ENCODE assay signal across 15 cellular contexts in genomic region chr14:32512348-32512747, GRCh38.
DNase-seq lines count a peak whose midpoint lies in the region; ATAC-seq and TF ChIP-seq lines count a peak whose summit lies in the region.
"Had no signal": no experiment of that assay in that cellular context is flagged by ENCODE, and none has a peak within 500 bp of the region (broad histone marks: within the 10 kb centered on the region; RNA-seq: fewer than 3 reads in every experiment).

No MANE protein-coding gene starts in this region.

- H3K27me3 Mint-ChIP-seq in brain, result no peaks in the 10 kb centered on the region

- DNase-seq in left ventricle myocardium inferior (no peak), left ventricle myocardium superior (no peak), osteoblast (ENCODE audit: insufficient read length, low spot score, missing footprints) (no peak), tibial artery (no peak), erythroblast (lab: John Stamatoyannopoulos, UW) (no peak), esophagus squamous epithelium (lab: John Stamatoyannopoulos, UW) (no peak), smooth muscle cell (lab: John Stamatoyannopoulos, UW; ENCODE audit: unreplicated experiment) (no peak)
- DNase-seq: Caco-2, DMS53, Karpas-422, NCI-H1930, NCI-H2171 treated with DMSO at 0.1 percent for 48 hours, NCI-H774 had no signal

- H3K4me3 Mint-ChIP-seq in brain, result no peak overlapping the region

- TF ChIP-seq CTCF in left ventricle myocardium inferior (IDR thresholded peaks at IDR 0.05; ENCODE audit: borderline replicate concordance) (no peak), brain (conservative IDR thresholded peaks at IDR 0.05) (no peak), osteoblast (IDR thresholded peaks at IDR 0.05; ENCODE audit: extremely low read depth, low read depth, low read length) (no peak), tibial artery (IDR thresholded peaks at IDR 0.05) (no peak), esophagus squamous epithelium (IDR thresholded peaks at IDR 0.05) (no peak), smooth muscle cell (IDR thresholded peaks at IDR 0.05; ENCODE audit: borderline replicate concordance, insufficient read depth, poor library complexity, severe bottlenecking) (no peak)

- H3K9me3 ChIP-seq in left ventricle myocardium inferior (replicated peaks) (no peaks in the 10 kb centered on the region), osteoblast (ENCODE audit: low read depth, low read length) (no peaks in the 10 kb centered on the region), tibial artery (no peaks in the 10 kb centered on the region), esophagus squamous epithelium (no peaks in the 10 kb centered on the region), smooth muscle cell (replicated peaks; ENCODE audit: low read depth) (no peaks in the 10 kb centered on the region)
- H3K9me3 ChIP-seq: Caco-2 had no signal

- no peak overlapping the region for H3K9ac ChIP-seq in smooth muscle cell (ENCODE audit: low read depth)

- peak overlapping the region; percentile 25 for H2AFZ ChIP-seq in osteoblast (ENCODE audit: low read length)
- no peak overlapping the region for H2AFZ ChIP-seq in smooth muscle cell (ENCODE audit: low read depth)

- peaks cover 13% of the 10 kb centered on the region for H3F3A ChIP-seq in smooth muscle cell (ENCODE audit: low read depth)

- TF ChIP-seq POLR2A in erythroblast (IDR thresholded peaks at IDR 0.05; ENCODE audit: low read length) (no peak), esophagus squamous epithelium (IDR thresholded peaks at IDR 0.05) (no peak)

- H3K79me2 ChIP-seq in osteoblast (ENCODE audit: insufficient read depth, low read length) (no peaks in the 10 kb centered on the region), smooth muscle cell (ENCODE audit: low read depth) (no peaks in the 10 kb centered on the region)

- H3K4me1 ChIP-seq in left ventricle myocardium inferior (peaks cover 82% of the 10 kb centered on the region), osteoblast (ENCODE audit: insufficient read depth, low read length) (peaks cover 42% of the 10 kb centered on the region), tibial artery (peaks cover 0 to 74% (median 25%) of the 10 kb centered on the region in 4 donors), esophagus squamous epithelium (peaks cover 0 to 53% (median 12%) of the 10 kb centered on the region in 3 donors), smooth muscle cell (ENCODE audit: low read depth) (peaks cover 5% of the 10 kb centered on the region)

- H3K27me3 ChIP-seq in left ventricle myocardium inferior (ENCODE audit: low read depth), result no peaks in the 10 kb centered on the region
- peaks cover 4% of the 10 kb centered on the region for H3K27me3 ChIP-seq in osteoblast (ENCODE audit: insufficient read depth, low read length)
- no peaks in the 10 kb centered on the region for H3K27me3 ChIP-seq in tibial artery
- no peaks in the 10 kb centered on the region for H3K27me3 ChIP-seq in esophagus squamous epithelium
- no peaks in the 10 kb centered on the region for H3K27me3 ChIP-seq in smooth muscle cell (ENCODE audit: low read depth)

- WGBS in esophagus squamous epithelium, 2 donors, result 61 to 67% methylated on average over 3 of the region's 3 CpGs
- WGBS in smooth muscle cell (ENCODE audit: low lambda C conversion rate), result 90% methylated on average over 3 of the region's 3 CpGs

- peaks cover 0 to 4% (median 3%) of the 10 kb centered on the region in 5 experiments for H3K9me3 Mint-ChIP-seq in brain

- H4K20me1 ChIP-seq in osteoblast (ENCODE audit: insufficient read depth, low read length), result no peaks in the 10 kb centered on the region
- H4K20me1 ChIP-seq in smooth muscle cell (ENCODE audit: low read depth), result no peaks in the 10 kb centered on the region

- peak overlapping the region in 3 of 5 experiments; percentile 0 to 97 (median 75) for H3K27ac Mint-ChIP-seq in brain

- peaks cover 25% of the 10 kb centered on the region for H3K36me3 Mint-ChIP-seq in brain

- no peak for ATAC-seq in left ventricle myocardium superior
- ATAC-seq: Panc1 had no signal

- H3K36me3 ChIP-seq in left ventricle myocardium inferior (no peaks in the 10 kb centered on the region), osteoblast (ENCODE audit: insufficient read depth, low read length) (no peaks in the 10 kb centered on the region), tibial artery (no peaks in the 10 kb centered on the region), esophagus squamous epithelium (no peaks in the 10 kb centered on the region), smooth muscle cell (ENCODE audit: low read depth) (no peaks in the 10 kb centered on the region)

- H3K4me3 ChIP-seq in left ventricle myocardium inferior (no peak overlapping the region), osteoblast (ENCODE audit: insufficient read depth, low read length) (no peak overlapping the region), tibial artery (no peak overlapping the region), esophagus squamous epithelium (no peak overlapping the region), smooth muscle cell (no peak overlapping the region)

- H3K4me1 Mint-ChIP-seq in brain, result peaks cover 74% of the 10 kb centered on the region

- no peak overlapping the region for H3K4me2 ChIP-seq in osteoblast (ENCODE audit: insufficient read depth, low read length)
- H3K4me2 ChIP-seq in smooth muscle cell, result no peak overlapping the region

- H3K27ac ChIP-seq in left ventricle myocardium inferior (replicated peaks), result peak overlapping the region; percentile 90
- no peak overlapping the region for H3K27ac ChIP-seq in osteoblast (ENCODE audit: low read depth, low read length)
- peak overlapping the region; percentile 52 to 79 for H3K27ac ChIP-seq in tibial artery
- no peak overlapping the region for H3K27ac ChIP-seq in esophagus squamous epithelium
- H3K27ac ChIP-seq in smooth muscle cell (ENCODE audit: low read depth), result no peak overlapping the region

- intact Hi-C loops in left ventricle myocardium inferior (cut with micrococcal nuclease), result no loop called here
- intact Hi-C loops in left ventricle myocardium superior (cut with micrococcal nuclease), result no loop called here
- intact Hi-C loops in tibial artery (cut with DNase I; ENCODE audit: low total_unique reads), result loop anchor here (10.0 kb wide), 1 partner anchor 258 kb away; no protein-coding TSS in a partner anchor
- intact Hi-C loops in esophagus squamous epithelium (cut with DNase I), result no loop called here

Comparison
In these comparisons a context has a peak if more than half of its experiments do, and no peak if none do; other contexts are left out.
1. H3K27ac ChIP-seq: peak in left ventricle myocardium inferior (single experiment) and tibial artery (2 of 2); none in osteoblast (single experiment), esophagus squamous epithelium (0 of 4) and smooth muscle cell (single experiment).